Comparison of ENCODE assay signal across 28 cellular contexts in the genomic region with DNA sequence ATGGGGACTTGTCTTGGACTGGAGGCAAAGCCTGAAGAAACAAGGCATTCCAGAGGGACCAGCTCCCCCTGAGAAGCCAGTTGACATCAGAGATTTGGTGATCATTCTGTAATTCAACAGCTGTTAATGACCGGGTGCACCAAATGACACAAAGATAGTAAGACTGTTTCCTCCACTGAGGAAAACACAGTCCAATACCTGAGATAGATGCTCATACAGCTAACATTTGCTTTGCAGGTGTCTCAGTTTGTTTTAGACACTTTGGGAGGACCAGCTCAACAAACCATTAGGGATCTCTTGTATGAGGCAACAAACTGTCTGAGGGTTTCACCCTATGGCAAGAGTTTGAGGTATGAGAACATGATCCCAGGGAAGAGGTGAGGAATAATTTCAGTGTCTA.
"Had no signal": no experiment of that assay in that cellular context is flagged by ENCODE, and none has a peak within 500 bp of the region (broad histone marks: within the 10 kb centered on the region; RNA-seq: fewer than 3 reads in every experiment).

No MANE protein-coding gene starts in this region.

- H3K4me2 ChIP-seq: hepatocyte had no signal

- H2AFZ ChIP-seq: hepatocyte had no signal

- FAIRE-seq: colon, endometrium, endothelial cell of umbilical vein, frontal cortex had no signal

- DNase-seq: colonic mucosa; cortex of kidney; dermis blood vessel endothelial cell; dorsolateral prefrontal cortex; effector CD4-positive, alpha-beta T cell; effector CD8-positive, alpha-beta T cell; effector memory CD4-positive, alpha-beta T cell; effector memory CD8-positive, alpha-beta T cell; endodermal cell; erythroblast; esophagus squamous epithelium; foreskin fibroblast; foreskin keratinocyte; foreskin melanocyte; gastrocnemius medialis; glutamatergic neuron; head of caudate nucleus; heart left ventricle; heart right ventricle had no signal

- H3K27me3 ChIP-seq: colonic mucosa, dorsolateral prefrontal cortex, foreskin keratinocyte, gastrocnemius medialis, gastroesophageal sphincter, heart left ventricle, hepatocyte had no signal

- H3K27ac ChIP-seq: colonic mucosa, coronary artery, dorsolateral prefrontal cortex, epithelial cell of prostate, esophagus squamous epithelium, foreskin keratinocyte, gastrocnemius medialis, gastroesophageal sphincter, heart left ventricle, heart right ventricle, hepatocyte had no signal

- H3K4me3 ChIP-seq: colonic mucosa, coronary artery, dorsolateral prefrontal cortex, esophagus squamous epithelium, gastrocnemius medialis, gastroesophageal sphincter, heart left ventricle, heart right ventricle, hepatocyte had no signal

- H3K4me1 ChIP-seq: colonic mucosa, esophagus squamous epithelium, foreskin keratinocyte, gastrocnemius medialis, gastroesophageal sphincter, heart left ventricle, heart right ventricle had no signal

- H3K36me3 ChIP-seq: colonic mucosa, esophagus squamous epithelium, gastrocnemius medialis, gastroesophageal sphincter, heart left ventricle, heart right ventricle had no signal

- H3K79me2 ChIP-seq: hepatocyte had no signal

- ATAC-seq: effector memory CD8-positive, alpha-beta T cell; esophagus mucosa; gastrocnemius medialis; gastroesophageal sphincter; heart left ventricle; heart right ventricle had no signal

- H3K9me3 ChIP-seq: colonic mucosa, esophagus squamous epithelium, gastrocnemius medialis, gastroesophageal sphincter, heart left ventricle, heart right ventricle had no signal
